In the genomic region with DNA sequence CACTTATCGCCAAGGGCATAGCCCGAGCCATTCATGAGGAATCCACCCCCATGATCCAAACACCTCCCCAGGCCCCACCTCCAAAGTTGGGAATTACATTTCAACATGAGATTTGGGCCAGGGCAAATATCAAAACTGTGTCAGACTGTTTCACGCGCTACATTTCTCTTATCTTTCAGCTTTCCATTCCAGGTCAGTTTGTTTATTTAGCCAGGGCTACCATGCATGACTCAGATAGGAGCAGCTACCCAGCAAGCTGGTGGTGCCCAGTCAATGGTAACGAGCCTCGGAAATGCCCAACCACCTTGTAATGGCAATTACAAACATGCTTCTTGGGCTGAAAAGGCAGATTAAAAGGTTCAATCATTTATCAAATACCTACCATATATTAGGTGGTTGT, we compare ENCODE assay signal across 2 cellular contexts.
TF ChIP-seq lines count a peak whose summit lies in the region.

No MANE protein-coding gene starts in this region.

TF ChIP-seq in K562, 482 proteins besides CTCF, POLR2A, EP300 and RAD21:
- TF ChIP-seq ZNF197 (CRISPR knock-in tag; IDR thresholded peaks at IDR 0.05; ENCODE audit: low read depth): no peak
- TF ChIP-seq, protein P1, sequence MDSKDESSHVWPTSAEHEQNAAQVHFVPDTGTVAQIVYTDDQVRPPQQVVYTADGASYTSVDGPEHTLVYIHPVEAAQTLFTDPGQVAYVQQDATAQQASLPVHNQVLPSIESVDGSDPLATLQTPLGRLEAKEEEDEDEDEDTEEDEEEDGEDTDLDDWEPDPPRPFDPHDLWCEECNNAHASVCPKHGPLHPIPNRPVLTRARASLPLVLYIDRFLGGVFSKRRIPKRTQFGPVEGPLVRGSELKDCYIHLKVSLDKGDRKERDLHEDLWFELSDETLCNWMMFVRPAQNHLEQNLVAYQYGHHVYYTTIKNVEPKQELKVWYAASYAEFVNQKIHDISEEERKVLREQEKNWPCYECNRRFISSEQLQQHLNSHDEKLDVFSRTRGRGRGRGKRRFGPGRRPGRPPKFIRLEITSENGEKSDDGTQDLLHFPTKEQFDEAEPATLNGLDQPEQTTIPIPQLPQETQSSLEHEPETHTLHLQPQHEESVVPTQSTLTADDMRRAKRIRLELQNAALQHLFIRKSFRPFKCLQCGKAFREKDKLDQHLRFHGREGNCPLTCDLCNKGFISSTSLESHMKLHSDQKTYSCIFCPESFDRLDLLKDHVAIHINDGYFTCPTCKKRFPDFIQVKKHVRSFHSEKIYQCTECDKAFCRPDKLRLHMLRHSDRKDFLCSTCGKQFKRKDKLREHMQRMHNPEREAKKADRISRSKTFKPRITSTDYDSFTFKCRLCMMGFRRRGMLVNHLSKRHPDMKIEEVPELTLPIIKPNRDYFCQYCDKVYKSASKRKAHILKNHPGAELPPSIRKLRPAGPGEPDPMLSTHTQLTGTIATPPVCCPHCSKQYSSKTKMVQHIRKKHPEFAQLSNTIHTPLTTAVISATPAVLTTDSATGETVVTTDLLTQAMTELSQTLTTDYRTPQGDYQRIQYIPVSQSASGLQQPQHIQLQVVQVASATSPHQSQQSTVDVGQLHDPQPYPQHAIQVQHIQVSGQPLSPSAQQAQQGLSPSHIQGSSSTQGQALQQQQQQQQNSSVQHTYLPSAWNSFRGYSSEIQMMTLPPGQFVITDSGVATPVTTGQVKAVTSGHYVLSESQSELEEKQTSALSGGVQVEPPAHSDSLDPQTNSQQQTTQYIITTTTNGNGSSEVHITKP (IDR thresholded peaks at IDR 0.05; ENCODE audit: partially characterized antibody): no peak
- TF ChIP-seq CBX3 (IDR thresholded peaks at IDR 0.05; ENCODE audit: borderline replicate concordance in 1 of 2, low read length in 2 of 2): no peak
- TF ChIP-seq CREM (IDR thresholded peaks at IDR 0.05; ENCODE audit: low read depth): no peak
- TF ChIP-seq CAMTA2 (CRISPR knock-in tag; conservative IDR thresholded peaks at IDR 0.05): no peak
- 0 out of 2 replicates have a peak, but pooled peaks have one; percentile 23 for TF ChIP-seq ARID1B (IDR thresholded peaks at IDR 0.05)
- TF ChIP-seq, protein P2, sequence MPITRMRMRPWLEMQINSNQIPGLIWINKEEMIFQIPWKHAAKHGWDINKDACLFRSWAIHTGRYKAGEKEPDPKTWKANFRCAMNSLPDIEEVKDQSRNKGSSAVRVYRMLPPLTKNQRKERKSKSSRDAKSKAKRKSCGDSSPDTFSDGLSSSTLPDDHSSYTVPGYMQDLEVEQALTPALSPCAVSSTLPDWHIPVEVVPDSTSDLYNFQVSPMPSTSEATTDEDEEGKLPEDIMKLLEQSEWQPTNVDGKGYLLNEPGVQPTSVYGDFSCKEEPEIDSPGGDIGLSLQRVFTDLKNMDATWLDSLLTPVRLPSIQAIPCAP (CRISPR knock-in tag; IDR thresholded peaks at IDR 0.05; ENCODE audit: borderline replicate concordance): no peak
- 0 out of 2 replicates have a peak, but pooled peaks have one; percentile 19 for TF ChIP-seq FOSL1 (tag; conservative IDR thresholded peaks at IDR 0.05)
- no peak for TF ChIP-seq KLF16 (IDR thresholded peaks at IDR 0.05)
- no peak for TF ChIP-seq FOXP1 (CRISPR knock-in tag; IDR thresholded peaks at IDR 0.05)
- no peak for TF ChIP-seq TAL1 (IDR thresholded peaks at IDR 0.05)
- TF ChIP-seq ZNF830 (CRISPR knock-in tag; IDR thresholded peaks at IDR 0.05): no peak
- TF ChIP-seq BDP1 (IDR thresholded peaks at IDR 0.05; ENCODE audit: insufficient read depth, insufficient read length): no peak

TF ChIP-seq in HepG2, 621 proteins besides CTCF, POLR2A, EP300 and RAD21:
- TF ChIP-seq ZNF670 (CRISPR knock-in tag; IDR thresholded peaks at IDR 0.05; ENCODE audit: borderline replicate concordance) (no peak), FOSL2 (CRISPR knock-in tag; IDR thresholded peaks at IDR 0.05) (peak; percentile 65), ZNF644 (CRISPR knock-in tag; IDR thresholded peaks at IDR 0.05; ENCODE audit: low read depth) (peak; percentile 83)
